19 cellular contexts compared by ENCODE assay signal in the genomic region with DNA sequence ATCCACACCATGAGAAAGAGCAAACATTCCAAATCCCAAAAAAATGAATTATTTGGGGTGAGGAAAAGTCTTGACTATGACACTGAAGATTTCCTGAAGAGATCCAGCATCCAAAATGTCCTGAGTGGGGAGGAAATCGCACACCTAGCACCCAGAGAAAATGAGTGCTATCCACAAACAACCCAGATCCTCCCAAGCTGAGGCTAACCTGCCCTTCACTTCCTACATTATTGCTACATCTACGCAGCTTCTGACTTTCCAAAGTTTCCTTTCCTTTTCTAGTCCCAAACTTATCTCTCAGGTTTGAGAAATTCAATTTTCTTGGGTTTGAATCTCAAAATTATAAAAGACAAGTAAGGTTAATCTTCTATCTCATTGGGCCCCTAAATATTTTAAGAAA. TPM values are rescaled to one million over a fixed set of nuclear protein-coding genes. Genes with fewer than 3 reads are reported as not detected.
DNase-seq lines count a peak whose midpoint lies in the region; ATAC-seq, FAIRE-seq and TF ChIP-seq lines count a peak whose summit lies in the region.
"Had no signal": no experiment of that assay in that cellular context is flagged by ENCODE, and none has a peak within 500 bp of the region (broad histone marks: within the 10 kb centered on the region; RNA-seq: fewer than 3 reads in every experiment).

No MANE protein-coding gene starts in this region.

- WGBS in smooth muscle cell (ENCODE audit: low lambda C conversion rate) = 92% methylated on average over 2 of the region's 2 CpGs

- ATAC-seq in GM21529 (IDR thresholded peaks at IDR 0.05; ENCODE audit: unreplicated experiment) (no peak), GM21528 (IDR thresholded peaks at IDR 0.05; ENCODE audit: low FRiP score, unreplicated experiment) (no peak)
- ATAC-seq in activated naive CD4-positive, alpha-beta T cell treated with anti-CD3 and anti-CD28 coated beads, Interleukin-2, amount 50 U/mL, for 72 hours = no peak
- ATAC-seq: GM12878 had no signal

- H4K20me1 ChIP-seq in SU-DHL-6 (ENCODE audit: low read depth, low read length) (no peaks in the 10 kb centered on the region), smooth muscle cell (ENCODE audit: low read depth) (no peaks in the 10 kb centered on the region)

- H3K4me2 ChIP-seq in SU-DHL-6 (ENCODE audit: low read depth, low read length, poor library complexity, severe bottlenecking) (peak overlapping the region; percentile 100), smooth muscle cell (peak overlapping the region; percentile 28)

- DNase-seq in GM19239 (ENCODE audit: insufficient read length, low spot score) (no peak), NCI-H526 treated with DMSO at 0.1 percent for 48 hours (lab: John Stamatoyannopoulos, UW) (peak; percentile 39), smooth muscle cell (lab: John Stamatoyannopoulos, UW; ENCODE audit: unreplicated experiment) (no peak)
- no peak for DNase-seq in activated naive CD4-positive, alpha-beta T cell treated with anti-CD3 and anti-CD28 coated beads, Interleukin-2, amount 50 U/mL, for 72 hours (ENCODE audit: low spot score in 2 of 2)
- DNase-seq: C1 segment of cervical spinal cord; Calu3; CD4-positive, alpha-beta T cell; DMS 273 treated with DMSO at 0.1 percent for 48 hours; HCEC 1CT; HFFc6 had no signal

- no peaks in the 10 kb centered on the region for H3K36me3 Mint-ChIP-seq in activated naive CD4-positive, alpha-beta T cell treated with anti-CD3 and anti-CD28 coated beads, Interleukin-2, amount 50 U/mL, for 72 hours

- no peaks in the 10 kb centered on the region for H3K9me3 ChIP-seq in SU-DHL-6 (ENCODE audit: insufficient read depth, low read length)
- H3K9me3 ChIP-seq in smooth muscle cell (replicated peaks; ENCODE audit: low read depth) = no peaks in the 10 kb centered on the region

- H3K27ac ChIP-seq in SU-DHL-6 (ENCODE audit: low read depth, low read length) (peak overlapping the region; percentile 99), smooth muscle cell (ENCODE audit: low read depth) (no peak overlapping the region)
- H3K27ac ChIP-seq: HL-60 had no signal

- H3K27me3 ChIP-seq in SU-DHL-6 (ENCODE audit: low read length) (no peaks in the 10 kb centered on the region), smooth muscle cell (ENCODE audit: low read depth) (no peaks in the 10 kb centered on the region)

- peak overlapping the region; percentile 58 for H3K4me3 ChIP-seq in SU-DHL-6 (ENCODE audit: insufficient read depth, low read length, poor library complexity, severe bottlenecking)
- H3K4me3 ChIP-seq in smooth muscle cell = no peak overlapping the region
- H3K4me3 ChIP-seq: GM12878 had no signal

- no peaks in the 10 kb centered on the region for H3K9me3 Mint-ChIP-seq in activated naive CD4-positive, alpha-beta T cell treated with anti-CD3 and anti-CD28 coated beads, Interleukin-2, amount 50 U/mL, for 72 hours
- H3K9me3 Mint-ChIP-seq: CD4-positive, alpha-beta T cell; HFFc6 had no signal

- H3K4me1 ChIP-seq in smooth muscle cell (ENCODE audit: low read depth) = peaks cover 45% of the 10 kb centered on the region

- peaks cover 80% of the 10 kb centered on the region for H3F3A ChIP-seq in SU-DHL-6 (ENCODE audit: insufficient read depth)
- H3F3A ChIP-seq in smooth muscle cell (ENCODE audit: low read depth) = peaks cover 26% of the 10 kb centered on the region

- H3K36me3 ChIP-seq in SU-DHL-6 (ENCODE audit: low read length) = peaks cover 24% of the 10 kb centered on the region
- no peaks in the 10 kb centered on the region for H3K36me3 ChIP-seq in smooth muscle cell (ENCODE audit: low read depth)

- peaks cover 79% of the 10 kb centered on the region for H3K79me2 ChIP-seq in SU-DHL-6 (ENCODE audit: insufficient read depth, low read length)
- no peaks in the 10 kb centered on the region for H3K79me2 ChIP-seq in smooth muscle cell (ENCODE audit: low read depth)

- H2AFZ ChIP-seq in SU-DHL-6 (ENCODE audit: low read depth, low read length, severe bottlenecking) (no peak overlapping the region), smooth muscle cell (ENCODE audit: low read depth) (peak overlapping the region; percentile 20)

- no peaks in the 10 kb centered on the region for H3K9me2 ChIP-seq in SU-DHL-6 (replicated peaks; ENCODE audit: insufficient read depth, low read length)

- no peak overlapping the region for H3K27ac Mint-ChIP-seq in activated naive CD4-positive, alpha-beta T cell treated with anti-CD3 and anti-CD28 coated beads, Interleukin-2, amount 50 U/mL, for 72 hours
- H3K27ac Mint-ChIP-seq: B cell; CD4-positive, alpha-beta T cell; HFFc6 had no signal

- peak; percentile 42 for FAIRE-seq in GM19239 (lab: Jason Lieb, UNC)
- FAIRE-seq: A204.1, GM12878, H1 had no signal

- H3K9ac ChIP-seq in SU-DHL-6 (ENCODE audit: low read length) (peak overlapping the region; percentile 73), smooth muscle cell (ENCODE audit: low read depth) (no peak overlapping the region)

- TF ChIP-seq CTCF in SU-DHL-6 (IDR thresholded peaks at IDR 0.05; ENCODE audit: insufficient read depth, low read length, poor library complexity, severe bottlenecking) (no peak), smooth muscle cell (IDR thresholded peaks at IDR 0.05; ENCODE audit: borderline replicate concordance, insufficient read depth, poor library complexity, severe bottlenecking) (no peak)

RNA-seq across cellular contexts. Expression of a gene that starts 0.9 kb away (rescaled TPM):
- 1.3 TPM in 1 of 2 replicates, not detected in the other for total RNA-seq in smooth muscle cell
- 0.27 and 0.45 TPM in 2 replicates for polyA plus RNA-seq in smooth muscle cell
- total RNA-seq in activated naive CD4-positive, alpha-beta T cell treated with anti-CD3 and anti-CD28 coated beads, Interleukin-2, amount 50 U/mL, for 72 hours = not detected
- total RNA-seq: Calu3, G401, H1, HFFc6 had no signal
- polyA plus RNA-seq: H1 had no signal

RNA-seq across cellular contexts. Expression of a gene that starts 59.5 kb away (rescaled TPM):
- 224 and 333 TPM in 2 replicates for total RNA-seq in smooth muscle cell
- 88.7 and 119 TPM in 2 replicates for polyA plus RNA-seq in smooth muscle cell
- 10 to 100 TPM in 1 of 2 donors, 1 to 10 TPM in 1; 9.0 to 12.0 TPM for total RNA-seq in activated naive CD4-positive, alpha-beta T cell treated with anti-CD3 and anti-CD28 coated beads, Interleukin-2, amount 50 U/mL, for 72 hours
- total RNA-seq: Calu3, H1, HFFc6 had no signal
- polyA plus RNA-seq: H1 had no signal

Comparison
In these comparisons a context has a peak if more than half of its experiments do, and no peak if none do; other contexts are left out.
1. RNA of a gene that starts 59.5 kb away (total RNA-seq): 224 to 333 TPM in smooth muscle cell; 9.0 to 12.0 TPM in activated naive CD4-positive, alpha-beta T cell treated with anti-CD3 and anti-CD28 coated beads, Interleukin-2, amount 50 U/mL, for 72 hours; every median in the first group is over 10 times any median in the second.